In genomic region chr13:110711778-110712070, GRCh38 we compare ENCODE assay signal across 8 cellular contexts. TPM values are rescaled to one million over a fixed set of nuclear protein-coding genes. Genes with fewer than 3 reads are reported as not detected.
A peak's percentile ranks its signal among the peaks of the same experiment; 100 is the strongest.
DNase-seq lines count a peak whose midpoint lies in the region; ATAC-seq and TF ChIP-seq lines count a peak whose summit lies in the region.

No MANE protein-coding gene starts in this region.

- H3K9ac ChIP-seq in HUES6 (ENCODE audit: low read length), result peak overlapping the region; percentile 87

- TF ChIP-seq POLR2A in thyroid gland (IDR thresholded peaks at IDR 0.05), result no peak

- intact Hi-C loops in left lung (cut with DNase I) (no loop called here), thyroid gland (cut with DNase I) (loop anchor here (10.0 kb wide), 1 partner anchor 203 kb away; the partner anchor contains the start of gene ANKRD10)

- in situ Hi-C loops in astrocyte of the cerebellum (cut with HindIII; ENCODE audit: low sequenced_read_pairs), result no loop called here

- no peaks in the 10 kb centered on the region for H3K36me3 ChIP-seq in BE2C
- H3K36me3 ChIP-seq in HUES6 (ENCODE audit: control insufficient read depth, insufficient read depth, low read length), result no peaks in the 10 kb centered on the region
- H3K36me3 ChIP-seq in left lung, result no peaks in the 10 kb centered on the region
- H3K36me3 ChIP-seq in thyroid gland, result no peaks in the 10 kb centered on the region

- 2 to 6% methylated on average over 6 of the region's 6 CpGs for WGBS in thyroid gland, 2 donors

- DNase-seq in BE2C (no peak), astrocyte of the cerebellum (ENCODE audit: low read depth) (no peak), left lung (no peak), thyroid gland (no peak), NOMO-1 (lab: John Stamatoyannopoulos, UW; ENCODE audit: unreplicated experiment in 2 of 2) (no peak), HT-29 (ENCODE audit: low spot score) (no peak)

- H3K9me3 ChIP-seq in BE2C (no peaks in the 10 kb centered on the region), HUES6 (ENCODE audit: control insufficient read depth, insufficient read depth, low read depth, low read length) (no peaks in the 10 kb centered on the region), left lung (no peaks in the 10 kb centered on the region), thyroid gland (no peaks in the 10 kb centered on the region)

- H3K27me3 ChIP-seq in BE2C, result no peaks in the 10 kb centered on the region
- H3K27me3 ChIP-seq in HUES6 (ENCODE audit: control insufficient read depth, insufficient read depth, low read length), result no peaks in the 10 kb centered on the region
- H3K27me3 ChIP-seq in left lung, result no peaks in the 10 kb centered on the region
- H3K27me3 ChIP-seq in thyroid gland, result no peaks in the 10 kb centered on the region

- H3K4me1 ChIP-seq in BE2C (no peaks in the 10 kb centered on the region), HUES6 (ENCODE audit: control insufficient read depth, insufficient read depth, low read length) (0 out of 2 replicates have a peak, but pooled peaks cover 3% of the 10 kb centered on the region), left lung (peaks cover 11 to 17% of the 10 kb centered on the region in 2 donors), thyroid gland (peaks cover 7 to 9% of the 10 kb centered on the region in 2 donors)

- H3K27ac ChIP-seq in HUES6 (ENCODE audit: low read depth, low read length) (peak overlapping the region; percentile 98), left lung (peak overlapping the region; percentile 98 to 100), thyroid gland (peak overlapping the region; percentile 97 to 100 (median 98))

- ATAC-seq in left lung (no peak), HG03469 (IDR thresholded peaks at IDR 0.05; ENCODE audit: unreplicated experiment) (no peak)

- H3K4me3 ChIP-seq in BE2C (ENCODE audit: low read depth, low read length), result peak overlapping the region; percentile 90
- H3K4me3 ChIP-seq in HUES6 (ENCODE audit: low read depth, low read length), result peak overlapping the region; percentile 95
- H3K4me3 ChIP-seq in astrocyte of the cerebellum (ENCODE audit: low read depth, low read length), result peak overlapping the region; percentile 93
- peak overlapping the region; percentile 88 to 92 for H3K4me3 ChIP-seq in left lung
- H3K4me3 ChIP-seq in thyroid gland (replicated peaks in 1 of 3), result peak overlapping the region; percentile 64 to 91 (median 83)

- TF ChIP-seq CTCF in BE2C (IDR thresholded peaks at IDR 0.05; ENCODE audit: low read depth, low read length) (no peak), astrocyte of the cerebellum (IDR thresholded peaks at IDR 0.05; ENCODE audit: low read depth, low read length, missing control alignments) (no peak), left lung (IDR thresholded peaks at IDR 0.05) (no peak), thyroid gland (IDR thresholded peaks at IDR 0.05) (no peak)

RNA-seq across cellular contexts. Expression of gene ING1, which starts 1.8 kb away (rescaled TPM):
- 23.4 TPM for polyA plus RNA-seq in BE2C (2012; ENCODE audit: insufficient read depth, insufficient read length, low read depth)
- total RNA-seq in left lung (10 to 100 TPM in 1 of 2 donors, 1 to 10 TPM in 1; 9.3 to 10.9 TPM), thyroid gland (10 to 100 TPM in 3 of 4 donors, 1 to 10 TPM in 1; 8.2 to 17.9 (median 15.6) TPM)
- total RNA-seq in HT-29 (2014; rRNA removed; shearing (Covaris generic)), result 59.4 and 61.3 TPM in 2 replicates

RNA-seq across cellular contexts. Expression of gene CARS2, which starts 5.8 kb away (rescaled TPM):
- 69.1 TPM for polyA plus RNA-seq in BE2C (2012; ENCODE audit: insufficient read depth, insufficient read length, low read depth)
- 10 to 100 TPM; 61.9 to 79.8 TPM for total RNA-seq in left lung
- 10 to 100 TPM; 49.0 to 78.1 (median 68.4) TPM for total RNA-seq in thyroid gland
- 88.3 and 107 TPM in 2 replicates for total RNA-seq in HT-29 (2014; rRNA removed; shearing (Covaris generic))
